ENCODE assay signal across 16 cellular contexts in the genomic region with DNA sequence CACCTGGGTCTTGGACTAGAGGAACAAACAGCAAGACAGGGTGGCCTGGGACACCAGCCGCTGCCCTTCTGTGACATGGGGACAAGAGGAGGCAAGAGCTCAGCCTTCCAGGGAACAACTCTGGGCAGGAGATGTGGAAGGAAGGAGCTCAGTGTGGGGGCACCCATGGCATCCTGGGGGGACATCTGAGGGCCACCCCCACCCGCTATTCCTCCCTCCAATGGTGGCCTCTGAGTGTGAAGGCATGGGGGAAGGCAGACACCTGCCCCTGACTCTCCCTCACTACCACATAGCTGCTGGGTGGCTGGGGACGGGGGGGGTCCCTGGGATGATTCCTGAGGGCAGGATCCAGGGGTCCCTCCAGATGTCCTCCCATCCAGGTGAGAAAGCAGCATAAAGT. TPM values are rescaled to one million over a fixed set of nuclear protein-coding genes. Genes with fewer than 3 reads are reported as not detected.
"Had no signal": no experiment of that assay in that cellular context is flagged by ENCODE, and none has a peak within 500 bp of the region (broad histone marks: within the 10 kb centered on the region; RNA-seq: fewer than 3 reads in every experiment).

No MANE protein-coding gene starts in this region.

- H3K4me3 ChIP-seq: coronary artery, pancreas, tibial artery, uterus had no signal

- H3K27me3 ChIP-seq: pancreas, tibial artery, uterus had no signal

- ATAC-seq: activated CD4-positive, CD25-positive, alpha-beta regulatory T cell treated with anti-CD3 and anti-CD28 coated beads, Interleukin-2, amount 50 U/mL, for 24 hours; esophagus mucosa; left lobe of liver; pancreas; sciatic nerve had no signal

- H3K4me3 Mint-ChIP-seq: activated naive CD8-positive, alpha-beta T cell treated with anti-CD3 and anti-CD28 coated beads for 36 hours; brain had no signal

- H3K27me3 Mint-ChIP-seq: activated naive CD8-positive, alpha-beta T cell treated with anti-CD3 and anti-CD28 coated beads for 36 hours had no signal

- DNase-seq: activated CD8-positive, alpha-beta memory T cell treated with anti-CD3 and anti-CD28 coated beads, Interleukin-2, amount 50 U/mL, for 48 hours; activated naive CD8-positive, alpha-beta T cell treated with anti-CD3 and anti-CD28 coated beads for 36 hours; amygdala; central memory CD4-positive, alpha-beta T cell; midbrain; pancreas; tibial artery; uterus had no signal

- H3K27ac Mint-ChIP-seq: brain had no signal

- H3K36me3 ChIP-seq: pancreas, tibial artery, uterus had no signal

RNA-seq across cellular contexts. Expression of gene APOBEC3A, which starts 29.2 kb away (rescaled TPM):
- total RNA-seq: activated naive CD8-positive, alpha-beta T cell treated with anti-CD3 and anti-CD28 coated beads for 36 hours; lung microvascular endothelial cell; myocyte; uterus had no signal

RNA-seq across cellular contexts. Expression of gene APOBEC3D, which starts 34.3 kb away (rescaled TPM):
- total RNA-seq: myocyte had no signal
